Comparison of ENCODE assay signal across 15 cellular contexts in genomic region chr3:97968376-97968775, GRCh38.
"Had no signal": no experiment of that assay in that cellular context is flagged by ENCODE, and none has a peak within 500 bp of the region (broad histone marks: within the 10 kb centered on the region; RNA-seq: fewer than 3 reads in every experiment).

No MANE protein-coding gene starts in this region.

- H3K36me3 Mint-ChIP-seq: natural killer cell had no signal

- DNase-seq: activated CD4-positive, alpha-beta T cell treated with anti-CD3 and anti-CD28 coated beads, Interleukin-2, amount 50 U/mL, for 48 hours; heart left ventricle; immature natural killer cell; natural killer cell; nucleus accumbens; posterior cingulate gyrus; retina; SHP77 treated with DMSO at 0.1 percent for 48 hours; stimulated activated CD4-positive, alpha-beta T cell treated with anti-CD3 and anti-CD28 coated beads, Interleukin-15, amount 100 ng/mL, for 24 hours; stimulated activated CD4-positive, alpha-beta T cell treated with anti-CD3 and anti-CD28 coated beads, Interleukin-4, amount 100 ng/mL, for 1 hour; stimulated activated naive B cell treated with anti-CD40 and anti-IgM and Interleukin-4, amounts not matched to agents 10 μg/mL and 1 μg/mL and 100 μg/mL, for 72 hours; substantia nigra had no signal

- H3K4me3 Mint-ChIP-seq: immature natural killer cell; natural killer cell; stimulated activated naive B cell treated with anti-CD40 and anti-IgM and Interleukin-4, amounts not matched to agents 10 μg/mL and 1 μg/mL and 100 μg/mL, for 72 hours had no signal

- H3K27ac Mint-ChIP-seq: stimulated activated naive B cell treated with anti-CD40 and anti-IgM and Interleukin-4, amounts not matched to agents 10 μg/mL and 1 μg/mL and 100 μg/mL, for 72 hours; type B pancreatic cell had no signal

- H3K9me3 Mint-ChIP-seq: immature natural killer cell; natural killer cell; stimulated activated naive B cell treated with anti-CD40 and anti-IgM and Interleukin-4, amounts not matched to agents 10 μg/mL and 1 μg/mL and 100 μg/mL, for 72 hours; type B pancreatic cell had no signal

- H3K27me3 Mint-ChIP-seq: stimulated activated naive B cell treated with anti-CD40 and anti-IgM and Interleukin-4, amounts not matched to agents 10 μg/mL and 1 μg/mL and 100 μg/mL, for 72 hours; type B pancreatic cell had no signal

- ATAC-seq: heart left ventricle; natural killer cell; SK-N-SH treated with all-trans-retinoic acid at 6 μM for 48 hours; stimulated activated naive B cell treated with anti-CD40 and anti-IgM and Interleukin-4, amounts not matched to agents 10 μg/mL and 1 μg/mL and 100 μg/mL, for 72 hours had no signal

- FAIRE-seq: frontal cortex had no signal
